ENCODE assay signal across 1 cellular context in genomic region chr6:160391419-160392116, GRCh38.
TF ChIP-seq lines count a peak whose summit lies in the region.

No MANE protein-coding gene starts in this region.

TF ChIP-seq in H1, 55 proteins besides CTCF, POLR2A, EP300 and RAD21:
- TF ChIP-seq GABPA (IDR thresholded peaks at IDR 0.05; ENCODE audit: borderline replicate concordance, insufficient read depth, low read length) (no peak), USF2 (IDR thresholded peaks at IDR 0.05; ENCODE audit: low read length) (no peak), SUZ12 (IDR thresholded peaks at IDR 0.05; ENCODE audit: low read length) (no peak), BRCA1 (IDR thresholded peaks at IDR 0.05; ENCODE audit: low read depth, low read length) (no peak), EZH2 (IDR thresholded peaks at IDR 0.05; ENCODE audit: low read depth, low read length, severe bottlenecking) (no peak), POLR2AphosphoS5 (IDR thresholded peaks at IDR 0.05; ENCODE audit: low read depth, low read length) (no peak), TAF7 (optimal IDR thresholded peaks at IDR 0.05; ENCODE audit: borderline replicate concordance, low read depth, low read length) (no peak), KDM4A (IDR thresholded peaks at IDR 0.05; ENCODE audit: low read depth, low read length, severe bottlenecking) (no peak), TEAD4 (IDR thresholded peaks at IDR 0.05; ENCODE audit: low read depth, low read length) (no peak), SAP30 (IDR thresholded peaks at IDR 0.05; ENCODE audit: insufficient read depth, insufficient replicate concordance, low read length) (no peak), GTF2F1 (IDR thresholded peaks at IDR 0.05; ENCODE audit: borderline replicate concordance, low read depth, low read length) (no peak)
